ENCODE assay signal across 8 cellular contexts in the genomic region with DNA sequence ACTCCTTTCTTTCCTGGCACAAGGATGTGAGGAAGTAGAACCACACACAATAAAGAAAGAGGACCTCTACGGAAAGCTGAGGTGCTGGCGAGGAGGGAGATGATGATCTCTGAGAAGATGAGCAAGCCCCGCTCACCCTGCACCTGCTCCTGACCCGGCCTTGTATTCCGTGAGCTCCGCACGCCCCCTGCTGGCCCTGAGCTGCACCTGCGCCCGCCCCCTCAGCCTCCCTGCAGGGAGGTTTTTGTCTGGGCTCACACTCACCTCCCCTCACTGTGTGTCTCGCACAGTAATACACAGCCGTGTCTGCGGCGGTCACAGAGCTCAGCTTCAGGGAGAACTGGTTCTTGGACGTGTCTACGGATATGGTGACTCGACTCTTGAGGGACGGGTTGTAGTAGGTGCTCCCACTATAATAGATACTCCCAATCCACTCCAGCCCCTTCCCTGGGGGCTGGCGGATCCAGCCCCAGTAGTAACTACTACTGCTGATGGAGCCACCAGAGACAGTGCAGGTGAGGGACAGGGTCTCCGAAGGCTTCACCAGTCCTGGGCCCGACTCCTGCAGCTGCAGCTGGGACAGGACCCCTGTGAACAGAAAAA.
A peak's percentile ranks its signal among the peaks of the same experiment; 100 is the strongest.
DNase-seq lines count a peak whose midpoint lies in the region; ATAC-seq and TF ChIP-seq lines count a peak whose summit lies in the region.
"Not testable (repeated sequence)": the region's sequence is repeated elsewhere in the genome, so short reads cannot be mapped to it uniquely, and the experiment has no call there.

No MANE protein-coding gene starts in this region.

- peak overlapping the region; percentile 41; the same call in 1 of the 2 replicates for H2AFZ ChIP-seq in DND-41 (ENCODE audit: low read depth, low read length)

- peaks cover 52% of the 10 kb centered on the region for H3K4me1 ChIP-seq in DND-41 (ENCODE audit: insufficient read depth, low read length)

- not testable (repeated sequence) for H3K9me3 ChIP-seq in DND-41 (ENCODE audit: insufficient read depth, low read length, severe bottlenecking)

- peak overlapping the region; percentile 55 for H3K4me2 ChIP-seq in DND-41 (ENCODE audit: insufficient read depth, low read length)

- H3K27me3 Mint-ChIP-seq in activated T-cell treated with anti-CD3 and anti-CD28 coated beads, Interleukin-2, amount 50 U/mL, for 72 hours (ENCODE audit: low read depth), result peaks cover 41% of the 10 kb centered on the region

- H3K9ac ChIP-seq in DND-41 (ENCODE audit: low read depth, low read length), result peak overlapping the region; percentile 45

- not testable (repeated sequence) for H3K36me3 Mint-ChIP-seq in activated T-cell treated with anti-CD3 and anti-CD28 coated beads, Interleukin-2, amount 50 U/mL, for 72 hours (ENCODE audit: insufficient read depth in 2 of 2)

- TF ChIP-seq CTCF in DND-41 (IDR thresholded peaks at IDR 0.05; ENCODE audit: borderline replicate concordance, extremely low read depth, low read length, poor library complexity, severe bottlenecking), result peak; percentile 83
- peak; percentile 11 for TF ChIP-seq CTCF in fibroblast of the aortic adventitia (IDR thresholded peaks at IDR 0.05; ENCODE audit: insufficient read depth, low read length)

- not testable (repeated sequence) for H3K27me3 ChIP-seq in DND-41 (ENCODE audit: insufficient read depth, low read length, poor library complexity)

- DNase-seq in DND-41 (peak; percentile 95), HK-2 (ENCODE audit: unreplicated experiment) (peak; percentile 30), NCI-H526 treated with DMSO at 0.1 percent for 48 hours (lab: John Stamatoyannopoulos, UW) (peak; percentile 14), UCSD-AML1 (lab: John Stamatoyannopoulos, UW; ENCODE audit: unreplicated experiment) (peak; percentile 21)
- DNase-seq in activated T-cell treated with anti-CD3 and anti-CD28 coated beads, Interleukin-2, amount 50 U/mL, for 72 hours, result peak; percentile 30 to 84
- DNase-seq in fibroblast of the aortic adventitia (ENCODE audit: low read depth), result not testable (repeated sequence)
- peak; percentile 47 to 62 for DNase-seq in stimulated activated CD4-positive, alpha-beta T cell treated with anti-CD3 and anti-CD28 coated beads, Interleukin-12 subunit alpha, Interleukin-12 subunit beta, amount 100 ng/mL, for 24 hours (ENCODE audit: low read depth in 2 of 2)
- DNase-seq in stimulated activated naive CD8-positive, alpha-beta T cell treated with anti-CD3 and anti-CD28 coated beads, Interleukin-15, Interleukin-2, amounts not matched to agents 100 U/mL and 50 U/mL, for 24 hours, result peak; percentile 11

- H3K27ac Mint-ChIP-seq in activated T-cell treated with anti-CD3 and anti-CD28 coated beads, Interleukin-2, amount 50 U/mL, for 72 hours, result not testable (repeated sequence)

- not testable (repeated sequence) for H3K79me2 ChIP-seq in DND-41 (ENCODE audit: insufficient read depth, low read length)

- H3K27ac ChIP-seq in DND-41 (ENCODE audit: low read length), result peak overlapping the region; percentile 79

- not testable (repeated sequence) for H3K36me3 ChIP-seq in DND-41 (ENCODE audit: insufficient read depth, low read length)

- H4K20me1 ChIP-seq in DND-41 (ENCODE audit: insufficient read depth, low read length), result not testable (repeated sequence)

- H3K9me3 Mint-ChIP-seq in activated T-cell treated with anti-CD3 and anti-CD28 coated beads, Interleukin-2, amount 50 U/mL, for 72 hours, result not testable (repeated sequence)

- H3K4me3 Mint-ChIP-seq in activated T-cell treated with anti-CD3 and anti-CD28 coated beads, Interleukin-2, amount 50 U/mL, for 72 hours, result not testable (repeated sequence)

- H3K4me3 ChIP-seq in DND-41 (ENCODE audit: low read depth in 1 of 2, low read length in 2 of 2), result peak overlapping the region in 1 of 2 experiments; percentile 32; a peak in 1 of 4 replicates
- H3K4me3 ChIP-seq in fibroblast of the aortic adventitia (ENCODE audit: low read depth, low read length), result not testable (repeated sequence)

- peaks cover 17% of the 10 kb centered on the region for H3K4me1 Mint-ChIP-seq in activated T-cell treated with anti-CD3 and anti-CD28 coated beads, Interleukin-2, amount 50 U/mL, for 72 hours (ENCODE audit: low read depth)

- peak; percentile 91 for ATAC-seq in DND-41 (ENCODE audit: insufficient read depth, low read depth)
- peak; percentile 49 to 62 for ATAC-seq in activated T-cell treated with anti-CD3 and anti-CD28 coated beads, Interleukin-2, amount 50 U/mL, for 72 hours (replicated peaks in 1 of 2)
- peak; percentile 65 for ATAC-seq in stimulated activated naive CD8-positive, alpha-beta T cell treated with anti-CD3 and anti-CD28 coated beads, Interleukin-15, Interleukin-2, amounts not matched to agents 100 U/mL and 50 U/mL, for 24 hours
